ENCODE assay signal across 9 cellular contexts in genomic region chr22:22297790-22298653, GRCh38. TPM values are rescaled to one million over a fixed set of nuclear protein-coding genes. Genes with fewer than 3 reads are reported as not detected.
DNase-seq lines count a peak whose midpoint lies in the region; ATAC-seq and TF ChIP-seq lines count a peak whose summit lies in the region.
"Not testable (repeated sequence)": the region's sequence is repeated elsewhere in the genome, so short reads cannot be mapped to it uniquely, and the experiment has no call there.
"Had no signal": no experiment of that assay in that cellular context is flagged by ENCODE, and none has a peak within 500 bp of the region (broad histone marks: within the 10 kb centered on the region; RNA-seq: fewer than 3 reads in every experiment).

No MANE protein-coding gene starts in this region.

- H4K8ac ChIP-seq in H9 (replicated peaks; ENCODE audit: insufficient read length, low read depth, low read length), result not testable (repeated sequence)

- not testable (repeated sequence) for H4K91ac ChIP-seq in H9 (ENCODE audit: insufficient read length, low read depth, low read length)

- H2BK20ac ChIP-seq in H9 (ENCODE audit: low read depth, low read length, poor library complexity, severe bottlenecking), result not testable (repeated sequence)

- H3K27ac Mint-ChIP-seq in H9, result peak overlapping the region in 1 of 3 experiments; percentile 62; a peak in 1 of 7 replicates
- peak overlapping the region; percentile 81 to 91 for H3K27ac Mint-ChIP-seq in activated naive CD4-positive, alpha-beta T cell treated with anti-CD3 and anti-CD28 coated beads, Interleukin-2, amount 50 U/mL, for 72 hours
- H3K27ac Mint-ChIP-seq in stimulated activated naive B cell treated with anti-CD40 and anti-IgM and Interleukin-4, amounts not matched to agents 10 μg/mL and 1 μg/mL and 100 μg/mL, for 72 hours, result peak overlapping the region; percentile 93

- not testable (repeated sequence) for H4K20me1 ChIP-seq in H9 (ENCODE audit: control insufficient read depth, insufficient read depth, insufficient read length)

- not testable (repeated sequence) for H3K27ac ChIP-seq in H9 (ENCODE audit: insufficient read length, low read depth, low read length)

- not testable (repeated sequence) for H3K4ac ChIP-seq in H9 (ENCODE audit: low read depth, low read length)

- not testable (repeated sequence) for H3K18ac ChIP-seq in H9 (ENCODE audit: insufficient read length, low read depth, low read length)

- peak; percentile 19 for DNase-seq in DMS153 treated with DMSO at 0.1 percent for 48 hours (lab: John Stamatoyannopoulos, UW; ENCODE audit: unreplicated experiment)
- DNase-seq in H9, result peak; percentile 61
- DNase-seq in NAMALWA (ENCODE audit: low spot score), result peak; percentile 59
- peak; percentile 53 for DNase-seq in T follicular helper cell (ENCODE audit: low read depth)
- peak; percentile 76 to 86 for DNase-seq in activated naive CD4-positive, alpha-beta T cell treated with anti-CD3 and anti-CD28 coated beads, Interleukin-2, amount 50 U/mL, for 72 hours (ENCODE audit: low spot score in 2 of 2)
- peak; percentile 57 for DNase-seq in glomerular visceral epithelial cell (ENCODE audit: extremely low spot score)
- peak; percentile 77 for DNase-seq in stimulated activated naive B cell treated with anti-CD40 and anti-IgM and Interleukin-4, amounts not matched to agents 10 μg/mL and 1 μg/mL and 100 μg/mL, for 72 hours

- H3K36me3 ChIP-seq in neuron (ENCODE audit: insufficient read depth, low read length), result not testable (repeated sequence)

- H4K5ac ChIP-seq in H9 (ENCODE audit: insufficient read length, low read depth, low read length), result not testable (repeated sequence)

- H3K4me1 ChIP-seq in H9 (ENCODE audit: insufficient read depth, low read length); neuron (ENCODE audit: insufficient read depth, low read length): not testable (repeated sequence)

- not testable (repeated sequence) for H3K27me3 ChIP-seq in H9 (ENCODE audit: insufficient read depth, low read length); neuron (ENCODE audit: insufficient read depth, low read length)

- peak overlapping the region; percentile 79 to 87 for H3K4me3 Mint-ChIP-seq in H9
- H3K4me3 Mint-ChIP-seq in stimulated activated naive B cell treated with anti-CD40 and anti-IgM and Interleukin-4, amounts not matched to agents 10 μg/mL and 1 μg/mL and 100 μg/mL, for 72 hours, result peak overlapping the region; percentile 94 to 96

- not testable (repeated sequence) for H2BK120ac ChIP-seq in H9 (ENCODE audit: low read depth, low read length, poor library complexity, severe bottlenecking)

- H3K4me2 ChIP-seq in H9 (ENCODE audit: insufficient read depth, insufficient read length, low read length), result peak overlapping the region; percentile 44

- ATAC-seq in activated naive CD4-positive, alpha-beta T cell treated with anti-CD3 and anti-CD28 coated beads, Interleukin-2, amount 50 U/mL, for 72 hours, result peak; percentile 100
- ATAC-seq in stimulated activated naive B cell treated with anti-CD40 and anti-IgM and Interleukin-4, amounts not matched to agents 10 μg/mL and 1 μg/mL and 100 μg/mL, for 72 hours (replicated peaks), result peak; percentile 99 to 100

- WGBS in H9 (ENCODE audit: extremely low coverage, insufficient read length, low lambda C conversion rate), result no CpG with 5 or more reads among the region's 72 CpGs

- H3K4me1 Mint-ChIP-seq in H9, result peaks cover 11 to 12% of the 10 kb centered on the region in 2 experiments
- H3K4me1 Mint-ChIP-seq in stimulated activated naive B cell treated with anti-CD40 and anti-IgM and Interleukin-4, amounts not matched to agents 10 μg/mL and 1 μg/mL and 100 μg/mL, for 72 hours, result peaks cover 25 to 55% of the 10 kb centered on the region in 2 donors

- not testable (repeated sequence) for H3K9ac ChIP-seq in H9 (ENCODE audit: extremely low read depth, insufficient read length, low read length)

- not testable (repeated sequence) for H3K79me2 ChIP-seq in H9 (ENCODE audit: insufficient read depth, low read length)

- not testable (repeated sequence) for H3K23me2 ChIP-seq in H9 (ENCODE audit: insufficient read length, low read depth, low read length, poor library complexity, severe bottlenecking)

- H2BK15ac ChIP-seq in H9 (ENCODE audit: low read depth, low read length), result not testable (repeated sequence)

- not testable (repeated sequence) for H3K9me3 Mint-ChIP-seq in H9; activated naive CD4-positive, alpha-beta T cell treated with anti-CD3 and anti-CD28 coated beads, Interleukin-2, amount 50 U/mL, for 72 hours; stimulated activated naive B cell treated with anti-CD40 and anti-IgM and Interleukin-4, amounts not matched to agents 10 μg/mL and 1 μg/mL and 100 μg/mL, for 72 hours

- H3K23ac ChIP-seq in H9 (ENCODE audit: insufficient read length, low read depth, low read length), result not testable (repeated sequence)

- peak overlapping the region; percentile 65 for H3K4me3 ChIP-seq in neuron (ENCODE audit: low read length)

- peak; percentile 46; the same call in 2 of the 3 replicates for TF ChIP-seq CTCF in H9 (conservative IDR thresholded peaks at IDR 0.05)

- not testable (repeated sequence) for H2AK5ac ChIP-seq in H9 (ENCODE audit: insufficient read length, low read length)

- peaks cover 6 to 11% (median 6%) of the 10 kb centered on the region in 3 experiments; a peak in 4 of 7 replicates for H3K36me3 Mint-ChIP-seq in H9 (ENCODE audit: insufficient read depth in 1 of 3, low read depth in 3 of 3)
- H3K36me3 Mint-ChIP-seq in activated naive CD4-positive, alpha-beta T cell treated with anti-CD3 and anti-CD28 coated beads, Interleukin-2, amount 50 U/mL, for 72 hours, result not testable (repeated sequence)
- peaks cover 13 to 22% of the 10 kb centered on the region in 2 donors for H3K36me3 Mint-ChIP-seq in stimulated activated naive B cell treated with anti-CD40 and anti-IgM and Interleukin-4, amounts not matched to agents 10 μg/mL and 1 μg/mL and 100 μg/mL, for 72 hours

- H3K27me3 Mint-ChIP-seq in H9 (ENCODE audit: low read depth), result peaks cover 36% of the 10 kb centered on the region
- not testable (repeated sequence) for H3K27me3 Mint-ChIP-seq in stimulated activated naive B cell treated with anti-CD40 and anti-IgM and Interleukin-4, amounts not matched to agents 10 μg/mL and 1 μg/mL and 100 μg/mL, for 72 hours

- not testable (repeated sequence) for H2BK12ac ChIP-seq in H9 (ENCODE audit: insufficient read length, low read depth, low read length)

- H2BK5ac ChIP-seq in H9 (ENCODE audit: insufficient read length, low read length), result not testable (repeated sequence)

- H3K14ac ChIP-seq in H9 (ENCODE audit: insufficient read depth, low read length), result not testable (repeated sequence)

- not testable (repeated sequence) for H3T11ph ChIP-seq in H9 (ENCODE audit: low read length)

- not testable (repeated sequence) for H2AFZ ChIP-seq in H9 (ENCODE audit: low read length)
- H2AFZ ChIP-seq in neuron (ENCODE audit: low read depth, low read length), result peak overlapping the region; percentile 72

- H3K79me1 ChIP-seq in H9 (ENCODE audit: insufficient read depth, low read depth, low read length, poor library complexity, severe bottlenecking), result not testable (repeated sequence)

- not testable (repeated sequence) for H3K56ac ChIP-seq in H9 (ENCODE audit: insufficient read length, low read depth, low read length)

- H3K9me3 ChIP-seq in H9 (ENCODE audit: control insufficient read depth, low read depth, low read length); neuron (ENCODE audit: low read length): not testable (repeated sequence)

RNA-seq across cellular contexts. Expression of gene VPREB1, which starts 53.4 kb away (rescaled TPM):
- not detected in 2 replicates for total RNA-seq in H9 (2021)
- not detected for total RNA-seq in activated naive CD4-positive, alpha-beta T cell treated with anti-CD3 and anti-CD28 coated beads, Interleukin-2, amount 50 U/mL, for 72 hours
- total RNA-seq: subcutaneous adipose tissue had no signal

Comparison
In these comparisons a context has a peak if more than half of its experiments do, and no peak if none do; other contexts are left out.
1. DNase-seq: peak in every context shown above with its lines; median percentile 81 in activated naive CD4-positive, alpha-beta T cell treated with anti-CD3 and anti-CD28 coated beads, Interleukin-2, amount 50 U/mL, for 72 hours; 77 in stimulated activated naive B cell treated with anti-CD40 and anti-IgM and Interleukin-4, amounts not matched to agents 10 μg/mL and 1 μg/mL and 100 μg/mL, for 72 hours; 61 in H9; 59 in NAMALWA; 57 in glomerular visceral epithelial cell; 53 in T follicular helper cell; 19 in DMS153 treated with DMSO at 0.1 percent for 48 hours.